In the genomic region with DNA sequence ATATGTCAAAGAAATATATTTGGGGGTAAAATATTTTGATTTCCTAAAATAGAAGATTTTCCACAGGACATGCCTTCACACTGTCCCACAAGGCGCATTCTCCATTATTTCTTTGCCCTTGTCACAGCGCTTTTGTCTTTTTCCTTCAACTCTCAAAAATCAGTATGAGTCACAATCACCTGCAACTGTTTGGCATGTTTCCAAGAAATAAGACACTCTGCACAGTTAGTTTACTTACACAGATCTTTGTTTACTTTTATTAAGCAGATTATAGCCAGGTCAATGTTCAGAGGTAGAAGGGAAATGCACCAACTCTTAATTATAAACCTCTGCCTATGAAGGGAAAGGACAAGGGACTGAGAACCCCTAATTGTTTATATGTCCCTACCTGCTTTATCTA, we compare ENCODE assay signal across 10 cellular contexts. TPM values are rescaled to one million over a fixed set of nuclear protein-coding genes. Genes with fewer than 3 reads are reported as not detected.
DNase-seq lines count a peak whose midpoint lies in the region; ATAC-seq and TF ChIP-seq lines count a peak whose summit lies in the region.
"Had no signal": no experiment of that assay in that cellular context is flagged by ENCODE, and none has a peak within 500 bp of the region (broad histone marks: within the 10 kb centered on the region; RNA-seq: fewer than 3 reads in every experiment).

No MANE protein-coding gene starts in this region.

- no peaks in the 10 kb centered on the region for H3K79me2 ChIP-seq in MM.1S (ENCODE audit: low read length)

- peaks cover 66 to 83% (median 74%) of the 10 kb centered on the region in 4 donors for H3K4me1 Mint-ChIP-seq in CD4-positive, alpha-beta memory T cell

- peaks cover 82% of the 10 kb centered on the region for H3K4me1 ChIP-seq in CD4-positive, alpha-beta memory T cell (ENCODE audit: insufficient read depth, low read length)
- H3K4me1 ChIP-seq in HUES64 (ENCODE audit: insufficient read depth, low read length) (peaks cover 95% of the 10 kb centered on the region), MM.1S (ENCODE audit: low read length) (no peaks in the 10 kb centered on the region)

- TF ChIP-seq CTCF in MM.1S (IDR thresholded peaks at IDR 0.05; ENCODE audit: low read length) = no peak

- POLR2A ChIA-PET in CD4-positive, alpha-beta memory T cell (lab: Charles Lee; ENCODE audit: partially characterized antibody) = interaction anchor here (2.5 kb wide), 1 partner anchor 8 kb away, joined by 10 read pairs; no protein-coding TSS in a partner anchor

- H3K27me3 Mint-ChIP-seq in CD4-positive, alpha-beta memory T cell = no peaks in the 10 kb centered on the region

- peak overlapping the region in 1 of 7 donors; percentile 47 for H3K27ac Mint-ChIP-seq in CD4-positive, alpha-beta memory T cell

- H3K9me2 ChIP-seq in MM.1S (replicated peaks; ENCODE audit: insufficient read depth, low read length) = no peaks in the 10 kb centered on the region

- H3F3A ChIP-seq in MM.1S (ENCODE audit: insufficient read depth, low read length) = no peaks in the 10 kb centered on the region

- peak; percentile 77 for ATAC-seq in left colon

- peak in 3 of 5 donors; percentile 20 to 52 (median 32) for DNase-seq in CD4-positive, alpha-beta memory T cell
- DNase-seq in SHP77 (lab: John Stamatoyannopoulos, UW) = peak; percentile 36 to 49
- DNase-seq in left colon = no peak
- DNase-seq in iPS-NIHi11 (ENCODE audit: low spot score) = no peak
- DNase-seq in SKM-1 treated with dmso at 0.1 percent for 144 hours (lab: John Stamatoyannopoulos, UW; ENCODE audit: unreplicated experiment) = no peak
- no peak for DNase-seq in Ammon's horn (ENCODE audit: low spot score)
- no peak for DNase-seq in MM.1S
- DNase-seq: activated effector memory CD4-positive, alpha-beta T cell treated with anti-CD3 and anti-CD28 coated beads, Interleukin-2, amount 50 U/mL, for 16 hours; hippocampal formation had no signal

- H3K36me3 Mint-ChIP-seq in CD4-positive, alpha-beta memory T cell = peaks cover 4 to 8% of the 10 kb centered on the region in 2 donors

- no peak overlapping the region for H3K4me3 ChIP-seq in CD4-positive, alpha-beta memory T cell (ENCODE audit: low read length in 2 of 2)
- H3K4me3 ChIP-seq in HUES64 (ENCODE audit: low read length) (peak overlapping the region; percentile 33), MM.1S (ENCODE audit: low read length) (no peak overlapping the region)

- no peaks in the 10 kb centered on the region for H3K27me3 ChIP-seq in CD4-positive, alpha-beta memory T cell (ENCODE audit: insufficient read depth, low read length)
- H3K27me3 ChIP-seq in HUES64 (ENCODE audit: insufficient read depth, low read length) (no peaks in the 10 kb centered on the region), MM.1S (replicated peaks; ENCODE audit: insufficient read depth, low read length) (no peaks in the 10 kb centered on the region)

- no peak overlapping the region for H3K4me2 ChIP-seq in MM.1S (ENCODE audit: low read depth, low read length)

- H4K20me1 ChIP-seq in MM.1S (ENCODE audit: insufficient read depth, low read length) = no peaks in the 10 kb centered on the region

- intact Hi-C loops in CD4-positive, alpha-beta memory T cell (cut with micrococcal nuclease) = loop anchor here (1.0 kb wide), 1 partner anchor 8 kb away; no protein-coding TSS in a partner anchor
- intact Hi-C loops in left colon (cut with DNase I, micrococcal nuclease) = no loop called here

- H3K4me3 Mint-ChIP-seq in CD4-positive, alpha-beta memory T cell = peak overlapping the region in 4 of 8 donors; percentile 7 to 31 (median 20)

- CTCF ChIA-PET in CD4-positive, alpha-beta memory T cell (lab: Charles Lee; ENCODE audit: partially characterized antibody) = interaction anchor here (0.8 to 1.8 kb wide), 3 partner anchors 11 to 154 kb away, joined by 3 to 5 read pairs (median 3); no protein-coding TSS in a partner anchor

- no peak overlapping the region for H2AFZ ChIP-seq in MM.1S (ENCODE audit: low read length)

- H3K9me3 Mint-ChIP-seq in CD4-positive, alpha-beta memory T cell = peaks cover 0 to 2% (median 0%) of the 10 kb centered on the region in 8 donors

- H3K27ac ChIP-seq in CD4-positive, alpha-beta memory T cell (ENCODE audit: low read depth, low read length) = no peak overlapping the region
- H3K27ac ChIP-seq in HUES64 (ENCODE audit: low read depth, low read length) (peak overlapping the region; percentile 83), MM.1S (ENCODE audit: low read length) (no peak overlapping the region)

- no peaks in the 10 kb centered on the region for H3K9me3 ChIP-seq in CD4-positive, alpha-beta memory T cell (ENCODE audit: control insufficient read depth in 1 of 2, low read length in 2 of 2)
- H3K9me3 ChIP-seq in HUES64 (ENCODE audit: insufficient read depth, low read depth, low read length) = no peaks in the 10 kb centered on the region
- H3K9me3 ChIP-seq in MM.1S (replicated peaks; ENCODE audit: insufficient read depth, low read length) = no peaks in the 10 kb centered on the region

- H3K9ac ChIP-seq in HUES64 (ENCODE audit: low read depth, low read length) (peak overlapping the region; percentile 49), MM.1S (ENCODE audit: low read length) (no peak overlapping the region)

- WGBS in HUES64 = 46% methylated on average over 2 of the region's 2 CpGs

- H3K36me3 ChIP-seq in CD4-positive, alpha-beta memory T cell (ENCODE audit: insufficient read depth, low read length) = no peaks in the 10 kb centered on the region
- H3K36me3 ChIP-seq in HUES64 (ENCODE audit: insufficient read depth, low read length) = no peaks in the 10 kb centered on the region
- H3K36me3 ChIP-seq in MM.1S (replicated peaks; ENCODE audit: insufficient read depth, low read length) = no peaks in the 10 kb centered on the region

RNA-seq across cellular contexts. Expression of a gene that starts 9.5 kb away (rescaled TPM):
- 10 to 100 TPM; 85.8 to 89.4 TPM for total RNA-seq in CD4-positive, alpha-beta memory T cell
- polyA plus RNA-seq in CD4-positive, alpha-beta memory T cell = 10 to 100 TPM; 10.0 to 15.6 TPM
- 56.8 TPM for polyA plus RNA-seq in HUES64 (2013, experiment 1 of 2)
- 57.7 TPM for polyA plus RNA-seq in HUES64 (2013, experiment 2 of 2)
- total RNA-seq in left colon = 100 to 1,000 TPM in 1 of 2 donors, 10 to 100 TPM in 1; 97.7 to 106 TPM

Comparison
In these comparisons a context has a peak if more than half of its experiments do, and no peak if none do; other contexts are left out.
1. DNase-seq: peak in CD4-positive, alpha-beta memory T cell (3 of 5) and SHP77 (2 of 2); none in left colon (0 of 2), iPS-NIHi11 (single experiment), SKM-1 treated with dmso at 0.1 percent for 144 hours (single experiment), Ammon's horn (single experiment) and MM.1S (single experiment).